In the genomic region with DNA sequence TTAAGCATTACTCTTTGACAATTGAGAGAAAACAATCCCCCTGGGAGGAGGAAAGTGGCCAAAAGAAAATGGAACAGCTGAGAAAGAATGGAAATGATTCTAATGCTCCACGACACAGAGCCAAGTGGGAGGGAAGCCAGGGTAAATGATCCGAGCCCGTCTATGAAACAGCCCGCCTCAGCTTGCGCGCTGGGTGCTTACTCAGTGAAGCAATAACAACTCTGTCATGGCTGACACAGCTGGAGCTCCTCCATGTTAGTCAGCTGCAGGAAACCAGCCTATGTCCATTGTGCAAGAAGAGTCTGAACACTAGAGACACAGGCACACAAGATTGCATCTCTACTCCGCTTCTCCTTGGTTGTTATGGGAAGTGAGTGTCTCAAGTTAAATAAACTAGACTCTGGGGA, we compare ENCODE assay signal across 1 cellular context.
TF ChIP-seq lines count a peak whose summit lies in the region.

No MANE protein-coding gene starts in this region.

TF ChIP-seq in IMR-90, 13 proteins besides CTCF, POLR2A, EP300 and RAD21 (continued from another document):
- TF ChIP-seq, protein P1, sequence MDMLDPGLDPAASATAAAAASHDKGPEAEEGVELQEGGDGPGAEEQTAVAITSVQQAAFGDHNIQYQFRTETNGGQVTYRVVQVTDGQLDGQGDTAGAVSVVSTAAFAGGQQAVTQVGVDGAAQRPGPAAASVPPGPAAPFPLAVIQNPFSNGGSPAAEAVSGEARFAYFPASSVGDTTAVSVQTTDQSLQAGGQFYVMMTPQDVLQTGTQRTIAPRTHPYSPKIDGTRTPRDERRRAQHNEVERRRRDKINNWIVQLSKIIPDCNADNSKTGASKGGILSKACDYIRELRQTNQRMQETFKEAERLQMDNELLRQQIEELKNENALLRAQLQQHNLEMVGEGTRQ (IDR thresholded peaks at IDR 0.05; ENCODE audit: low read depth, low read length): peak; percentile 75
- TF ChIP-seq SMC3 (IDR thresholded peaks at IDR 0.05; ENCODE audit: low read depth, low read length) (no peak), FOS (IDR thresholded peaks at IDR 0.05; ENCODE audit: low read depth, low read length) (peak; percentile 70), ELK1 (IDR thresholded peaks at IDR 0.05; ENCODE audit: borderline replicate concordance, low read depth, low read length) (no peak), RCOR1 (IDR thresholded peaks at IDR 0.05; ENCODE audit: insufficient replicate concordance, low read length) (peak; percentile 32)
